19 cellular contexts compared by ENCODE assay signal in genomic region chr13:24894277-24894971, GRCh38.
A peak's percentile ranks its signal among the peaks of the same experiment; 100 is the strongest.
DNase-seq lines count a peak whose midpoint lies in the region; ATAC-seq and TF ChIP-seq lines count a peak whose summit lies in the region.
"Had no signal": no experiment of that assay in that cellular context is flagged by ENCODE, and none has a peak within 500 bp of the region (broad histone marks: within the 10 kb centered on the region; RNA-seq: fewer than 3 reads in every experiment).

No MANE protein-coding gene starts in this region.

- peaks cover 6% of the 10 kb centered on the region for H4K20me1 ChIP-seq in GM23338 (replicated peaks; ENCODE audit: insufficient read depth)

- DNase-seq in GM23338 (ENCODE audit: low spot score) = no peak
- DNase-seq in mesenchymal stem cell = no peak
- no peak for DNase-seq in type B pancreatic cell (ENCODE audit: extremely low spot score, unreplicated experiment)
- DNase-seq in globus pallidus (ENCODE audit: low spot score) = no peak
- DNase-seq: CD4-positive, CD25-positive, alpha-beta regulatory T cell; DMS79 treated with DMSO at 0.1 percent for 48 hours; MM.1S; NCI-H1048; NCI-H1417 treated with DMSO at 0.1 percent for 48 hours; NCI-H187; NCI-H446; NCI-H526; Peyer's patch had no signal

- H3K4me2 ChIP-seq in GM23338 (no peak overlapping the region), mesenchymal stem cell (ENCODE audit: low read length, poor library complexity, severe bottlenecking) (no peak overlapping the region)

- H3K23ac ChIP-seq in mesenchymal stem cell (ENCODE audit: low read length in 2 of 2) = no peak overlapping the region

- H3K27ac Mint-ChIP-seq in GM23338 (peak overlapping the region; percentile 75; the same call in 1 of the 2 replicates), type B pancreatic cell (peak overlapping the region; percentile 40)

- no peak overlapping the region for H3K4ac ChIP-seq in mesenchymal stem cell (ENCODE audit: low read depth in 1 of 2, low read length in 2 of 2)

- no peak overlapping the region for H3K14ac ChIP-seq in mesenchymal stem cell (ENCODE audit: low read length in 2 of 2)

- H3K36me3 ChIP-seq in GM23338 (ENCODE audit: insufficient read depth) (peaks cover 3% of the 10 kb centered on the region), HEK293 (ENCODE audit: control insufficient read depth in 2 of 2, insufficient read depth in 1 of 2, low read length in 2 of 2) (peaks cover 13 to 80% of the 10 kb centered on the region in 2 experiments), mesenchymal stem cell (ENCODE audit: control insufficient read depth in 1 of 2, insufficient read depth in 2 of 2, low read depth in 1 of 2, low read length in 2 of 2) (peaks cover 11 to 36% of the 10 kb centered on the region in 2 experiments)

- no peaks in the 10 kb centered on the region for H3F3A ChIP-seq in GM23338 (replicated peaks; ENCODE audit: low read depth)

- H3K4me1 ChIP-seq in GM23338 (ENCODE audit: insufficient read depth) (no peaks in the 10 kb centered on the region), HEK293 (ENCODE audit: control insufficient read depth, insufficient read depth, low read length) (no peaks in the 10 kb centered on the region), mesenchymal stem cell (ENCODE audit: control insufficient read depth, insufficient read depth, low read depth, low read length) (peaks cover 3% of the 10 kb centered on the region)
- H3K4me1 ChIP-seq: Peyer's patch had no signal

- no peaks in the 10 kb centered on the region for H3K9me2 ChIP-seq in GM23338 (ENCODE audit: insufficient read depth)

- H3K9ac ChIP-seq in mesenchymal stem cell (ENCODE audit: low read length) = no peak overlapping the region

- H2BK15ac ChIP-seq in mesenchymal stem cell (ENCODE audit: low read depth, poor library complexity, severe bottlenecking) = no peak overlapping the region

- H3K9me3 ChIP-seq in HEK293 (ENCODE audit: control insufficient read depth, insufficient read depth, low read depth, low read length) (no peaks in the 10 kb centered on the region), mesenchymal stem cell (ENCODE audit: control insufficient read depth, low read length) (no peaks in the 10 kb centered on the region)
- H3K9me3 ChIP-seq: Peyer's patch had no signal

- H3K79me2 ChIP-seq in GM23338 (replicated peaks; ENCODE audit: insufficient read depth) = no peaks in the 10 kb centered on the region

- H3K4me1 Mint-ChIP-seq in GM23338 = peaks cover 4% of the 10 kb centered on the region; the same call in 1 of the 3 replicates
- no peaks in the 10 kb centered on the region for H3K4me1 Mint-ChIP-seq in type B pancreatic cell (ENCODE audit: unreplicated experiment)
- H3K4me1 Mint-ChIP-seq: CD4-positive, CD25-positive, alpha-beta regulatory T cell had no signal

- H4K8ac ChIP-seq in mesenchymal stem cell (ENCODE audit: low read length) = no peak overlapping the region

- peaks cover 8% of the 10 kb centered on the region for H3K27me3 Mint-ChIP-seq in GM23338 (ENCODE audit: insufficient read depth, low read depth, poor library complexity)
- H3K27me3 Mint-ChIP-seq in type B pancreatic cell = no peaks in the 10 kb centered on the region
- H3K27me3 Mint-ChIP-seq: CD4-positive, CD25-positive, alpha-beta regulatory T cell had no signal

- H3K27me3 ChIP-seq in GM23338 (ENCODE audit: insufficient read depth) (no peaks in the 10 kb centered on the region), mesenchymal stem cell (ENCODE audit: control insufficient read depth in 1 of 2, insufficient read depth in 1 of 2, low read length in 2 of 2) (no peaks in the 10 kb centered on the region)
- H3K27me3 ChIP-seq: Peyer's patch had no signal

- CTCF ChIA-PET in HEK293 (lab: Yijun Ruan, JAX) = no interaction called here

- no peak overlapping the region for H3K4me3 Mint-ChIP-seq in GM23338
- H3K4me3 Mint-ChIP-seq in type B pancreatic cell = no peak overlapping the region
- H3K4me3 Mint-ChIP-seq: CD4-positive, CD25-positive, alpha-beta regulatory T cell had no signal

- peaks cover 51% of the 10 kb centered on the region for H3K36me3 Mint-ChIP-seq in GM23338 (ENCODE audit: low read depth)
- peaks cover 37% of the 10 kb centered on the region for H3K36me3 Mint-ChIP-seq in type B pancreatic cell

- WGBS in mesenchymal stem cell = 96% methylated on average over 29 of the region's 29 CpGs

- TF ChIP-seq CTCF in GM23338 (conservative IDR thresholded peaks at IDR 0.05; ENCODE audit: low read depth in 2 of 2) (no peak), HEK293 (tag by site-specific recombination; IDR thresholded peaks at IDR 0.05) (no peak), type B pancreatic cell (conservative IDR thresholded peaks at IDR 0.05) (no peak)

- no peak overlapping the region for H2AK5ac ChIP-seq in mesenchymal stem cell (ENCODE audit: low read length, severe bottlenecking)

- no peaks in the 10 kb centered on the region; the same call in 2 of the 3 replicates for H3K9me3 Mint-ChIP-seq in GM23338
- no peaks in the 10 kb centered on the region for H3K9me3 Mint-ChIP-seq in type B pancreatic cell
- H3K9me3 Mint-ChIP-seq: CD4-positive, CD25-positive, alpha-beta regulatory T cell had no signal

- no peak overlapping the region for H3K27ac ChIP-seq in GM23338 (ENCODE audit: low read depth)
- H3K27ac ChIP-seq in HEK293 (ENCODE audit: extremely low read depth, low read depth, low read length) = no peak overlapping the region
- H3K27ac ChIP-seq in mesenchymal stem cell (ENCODE audit: low read length, poor library complexity, severe bottlenecking) = no peak overlapping the region
- H3K27ac ChIP-seq: Peyer's patch had no signal

- H3K4me3 ChIP-seq in GM23338 = no peak overlapping the region
- H3K4me3 ChIP-seq in HEK293 (ENCODE audit: low read depth, low read length) = no peak overlapping the region
- H3K4me3 ChIP-seq in mesenchymal stem cell (ENCODE audit: insufficient read depth in 1 of 2, low read depth in 1 of 2, low read length in 2 of 2) = no peak overlapping the region
- H3K4me3 ChIP-seq: GM12878, K562, Peyer's patch had no signal

- no peak overlapping the region for H2AFZ ChIP-seq in GM23338
- H2AFZ ChIP-seq in mesenchymal stem cell (ENCODE audit: low read depth, low read length) = no peak overlapping the region

- no peak overlapping the region for H2BK12ac ChIP-seq in mesenchymal stem cell (ENCODE audit: low read length in 2 of 2)

- H3K79me1 ChIP-seq in mesenchymal stem cell (replicated peaks; ENCODE audit: low read length, poor library complexity, severe bottlenecking) = peaks cover 20% of the 10 kb centered on the region

- ATAC-seq in GM23338 (peak; percentile 23), HG02840 (IDR thresholded peaks at IDR 0.05; ENCODE audit: low FRiP score, unreplicated experiment) (no peak), HG02938 (IDR thresholded peaks at IDR 0.05; ENCODE audit: unreplicated experiment) (no peak)
- ATAC-seq: GM12878, HCT116 had no signal

- POLR2A ChIA-PET in HEK293 (lab: Yijun Ruan, JAX) = no interaction called here

- peak overlapping the region; percentile 61 for H4K91ac ChIP-seq in mesenchymal stem cell (ENCODE audit: low read length)

- H2BK5ac ChIP-seq in mesenchymal stem cell (ENCODE audit: low read depth, low read length, poor library complexity, severe bottlenecking) = no peak overlapping the region

- no peak overlapping the region for H2BK120ac ChIP-seq in mesenchymal stem cell (ENCODE audit: low read depth, low read length)

- no peak overlapping the region for H3K18ac ChIP-seq in mesenchymal stem cell (ENCODE audit: low read depth in 1 of 2, low read length in 2 of 2)

TF ChIP-seq in GM23338, 12 proteins besides CTCF, POLR2A, EP300 and RAD21 (continues in another document):
- TF ChIP-seq POLR2AphosphoS5 (IDR thresholded peaks at IDR 0.05; ENCODE audit: low read depth) = no peak
- no peak for TF ChIP-seq EZH2 (IDR thresholded peaks at IDR 0.05; ENCODE audit: low read depth, unreplicated experiment)
- no peak for TF ChIP-seq EZH2phosphoT487 (IDR thresholded peaks at IDR 0.05; ENCODE audit: unreplicated experiment)
- TF ChIP-seq JUNB (IDR thresholded peaks at IDR 0.05; ENCODE audit: unreplicated experiment) = no peak

TF ChIP-seq in HEK293, 187 proteins besides CTCF, POLR2A, EP300 and RAD21:
- peak; percentile 34; the same call in 1 of the 2 replicates for TF ChIP-seq EGR2 (tag by site-specific recombination; IDR thresholded peaks at IDR 0.05; ENCODE audit: low read depth)
- no peak for TF ChIP-seq PRDM6 (tag by site-specific recombination; IDR thresholded peaks at IDR 0.05)
